In genomic region chr1:24318988-24319863, GRCh38 we compare ENCODE assay signal across 10 cellular contexts. TPM values are rescaled to one million over a fixed set of nuclear protein-coding genes. Genes with fewer than 3 reads are reported as not detected.
A peak's percentile ranks its signal among the peaks of the same experiment; 100 is the strongest.
DNase-seq lines count a peak whose midpoint lies in the region; ATAC-seq and TF ChIP-seq lines count a peak whose summit lies in the region.
"Had no signal": no experiment of that assay in that cellular context is flagged by ENCODE, and none has a peak within 500 bp of the region (broad histone marks: within the 10 kb centered on the region; RNA-seq: fewer than 3 reads in every experiment).

TSS of gene GRHL3 (plus strand) at chr1:24319357. CDS start at chr1:24319552, 195 bp downstream.

- H3K4me1 Mint-ChIP-seq in activated T-cell treated with anti-CD3 and anti-CD28 coated beads, Interleukin-2, amount 50 U/mL, for 72 hours (ENCODE audit: low read depth): peaks cover 53% of the 10 kb centered on the region

- H3K27ac Mint-ChIP-seq in activated T-cell treated with anti-CD3 and anti-CD28 coated beads, Interleukin-2, amount 50 U/mL, for 72 hours: no peak within 1 kb of the TSS

- no peaks in the 10 kb centered on the region for H3K36me3 Mint-ChIP-seq in activated T-cell treated with anti-CD3 and anti-CD28 coated beads, Interleukin-2, amount 50 U/mL, for 72 hours (ENCODE audit: insufficient read depth in 2 of 2)

- peaks cover 81% of the 10 kb centered on the region for H3K27me3 ChIP-seq in left ventricle myocardium inferior (ENCODE audit: low read depth)

- H3K9me3 ChIP-seq in left ventricle myocardium inferior (replicated peaks): no peaks in the 10 kb centered on the region

- H3K27ac ChIP-seq in left ventricle myocardium inferior (replicated peaks): no peak within 1 kb of the TSS

- no peak for ATAC-seq in activated T-cell treated with anti-CD3 and anti-CD28 coated beads, Interleukin-2, amount 50 U/mL, for 72 hours (replicated peaks in 1 of 2)
- ATAC-seq in GM21423 (IDR thresholded peaks at IDR 0.05; ENCODE audit: unreplicated experiment) (no peak), Right ventricle myocardium superior (ENCODE audit: poor library complexity) (no peak)

- peak in 5 of 6 experiments; percentile 4 to 25 (median 6) for DNase-seq in stimulated activated naive CD4-positive, alpha-beta T cell (lab: John Stamatoyannopoulos, UW)
- no peak for DNase-seq in stimulated activated naive CD4-positive, alpha-beta T cell treated with Interleukin-2 at 50 U/mL for 16 hours (lab: John Stamatoyannopoulos, UW)
- peak in 1 of 2 donors; percentile 14 for DNase-seq in activated T-cell treated with anti-CD3 and anti-CD28 coated beads, Interleukin-2, amount 50 U/mL, for 72 hours
- DNase-seq in islet precursor cell (peak; percentile 92), left ventricle myocardium inferior (no peak), Right ventricle myocardium superior (no peak), D341Med (ENCODE audit: low spot score) (no peak)

- H3K36me3 ChIP-seq in left ventricle myocardium inferior: no peaks in the 10 kb centered on the region

- peaks cover 83% of the 10 kb centered on the region for H3K27me3 Mint-ChIP-seq in activated T-cell treated with anti-CD3 and anti-CD28 coated beads, Interleukin-2, amount 50 U/mL, for 72 hours (ENCODE audit: low read depth)

- H3K9me3 Mint-ChIP-seq in activated T-cell treated with anti-CD3 and anti-CD28 coated beads, Interleukin-2, amount 50 U/mL, for 72 hours: no peaks in the 10 kb centered on the region

- no peak within 1 kb of the TSS for H3K4me3 ChIP-seq in left ventricle myocardium inferior

- intact Hi-C loops in left ventricle myocardium inferior (cut with micrococcal nuclease) (no loop called here), Right ventricle myocardium superior (cut with DNase I) (no loop called here)

- TF ChIP-seq CTCF in left ventricle myocardium inferior (IDR thresholded peaks at IDR 0.05; ENCODE audit: borderline replicate concordance): no peak

- H3K4me1 ChIP-seq in left ventricle myocardium inferior: peaks cover 15% of the 10 kb centered on the region

- peak within 1 kb of the TSS; percentile 53 to 79 for H3K4me3 Mint-ChIP-seq in activated T-cell treated with anti-CD3 and anti-CD28 coated beads, Interleukin-2, amount 50 U/mL, for 72 hours

RNA-seq across cellular contexts. Expression of gene GRHL3, which starts in this region (rescaled TPM):
- total RNA-seq in activated T-cell treated with anti-CD3 and anti-CD28 coated beads, Interleukin-2, amount 50 U/mL, for 72 hours: 1 to 10 TPM in 1 of 2 donors, under 1 TPM in 1; 0.28 to 2.0 TPM
- total RNA-seq in left ventricle myocardium inferior: not detected
- not detected for total RNA-seq in Right ventricle myocardium superior
- total RNA-seq: mononuclear cell, RPMI7951 had no signal

Comparison
In these comparisons a context has a peak if more than half of its experiments do, and no peak if none do; other contexts are left out.
1. DNase-seq: peak in stimulated activated naive CD4-positive, alpha-beta T cell (5 of 6) and islet precursor cell (single experiment); none in stimulated activated naive CD4-positive, alpha-beta T cell treated with Interleukin-2 at 50 U/mL for 16 hours (single experiment), left ventricle myocardium inferior (single experiment), Right ventricle myocardium superior (single experiment) and D341Med (single experiment).